ENCODE assay signal across 10 cellular contexts in genomic region chr1:9242338-9242969, GRCh38. TPM values are rescaled to one million over a fixed set of nuclear protein-coding genes. Genes with fewer than 3 reads are reported as not detected.
DNase-seq lines count a peak whose midpoint lies in the region; ATAC-seq and TF ChIP-seq lines count a peak whose summit lies in the region.
"Had no signal": no experiment of that assay in that cellular context is flagged by ENCODE, and none has a peak within 500 bp of the region (broad histone marks: within the 10 kb centered on the region; RNA-seq: fewer than 3 reads in every experiment).

No MANE protein-coding gene starts in this region.

- peak; percentile 80 for DNase-seq in Ammon's horn (ENCODE audit: low spot score)
- peak; percentile 100 for DNase-seq in amniotic epithelial cell (ENCODE audit: low read depth)
- DNase-seq in right atrium auricular region (ENCODE audit: low spot score) = peak; percentile 89
- DNase-seq in posterior vena cava (ENCODE audit: low spot score) = peak; percentile 88
- no peak for DNase-seq in NK-92 treated with Interleukin-12 subunit alpha and Interleukin-12 subunit beta, amount 100 ng/mL, for 24 hours (lab: John Stamatoyannopoulos, UW)
- no peak for DNase-seq in hepatic stellate cell (ENCODE audit: low spot score)
- no peak for DNase-seq in GM10266 (ENCODE audit: extremely low spot score)
- DNase-seq: effector memory CD8-positive, alpha-beta T cell; stimulated activated CD4-positive, alpha-beta T cell treated with anti-CD3 and anti-CD28 coated beads, Interleukin-15, amount 100 ng/mL, for 24 hours had no signal

- ATAC-seq in HG03460 (IDR thresholded peaks at IDR 0.05; ENCODE audit: unreplicated experiment) = no peak
- ATAC-seq: effector memory CD8-positive, alpha-beta T cell had no signal

- TF ChIP-seq CTCF in right atrium auricular region (IDR thresholded peaks at IDR 0.05) (no peak), GM10266 (IDR thresholded peaks at IDR 0.05; ENCODE audit: control insufficient read depth, insufficient read depth, low read depth, missing control alignments) (no peak)

- intact Hi-C loops in posterior vena cava (cut with DNase I) = no loop called here

- H3K36me3 ChIP-seq in right atrium auricular region = no peaks in the 10 kb centered on the region

- H3K27me3 ChIP-seq in right atrium auricular region = no peaks in the 10 kb centered on the region

- H3K4me1 ChIP-seq in right atrium auricular region = peaks cover 0 to 80% of the 10 kb centered on the region in 2 donors

- no peaks in the 10 kb centered on the region for H3K9me3 ChIP-seq in right atrium auricular region

- peak overlapping the region; percentile 90 to 93 for H3K27ac ChIP-seq in right atrium auricular region

- peak overlapping the region; percentile 21 to 28 for H3K4me3 ChIP-seq in right atrium auricular region

RNA-seq across cellular contexts. Expression of gene H6PD, which starts 7.9 kb away (rescaled TPM):
- total RNA-seq in right atrium auricular region (10 to 100 TPM; 35.0 to 41.0 TPM), posterior vena cava (10 to 100 TPM; 56.0 to 59.6 TPM)

RNA-seq across cellular contexts. Expression of gene SPSB1, which starts 50.2 kb away (rescaled TPM):
- total RNA-seq in right atrium auricular region (10 to 100 TPM; 20.1 to 20.8 TPM), posterior vena cava (10 to 100 TPM; 30.9 to 48.0 TPM)

Comparison
In these comparisons a context has a peak if more than half of its experiments do, and no peak if none do; other contexts are left out.
1. DNase-seq: peak in Ammon's horn (single experiment), amniotic epithelial cell (single experiment), right atrium auricular region (single experiment) and posterior vena cava (single experiment); none in NK-92 treated with Interleukin-12 subunit alpha and Interleukin-12 subunit beta, amount 100 ng/mL, for 24 hours (single experiment), hepatic stellate cell (single experiment) and GM10266 (single experiment).